In genomic region chr9:114588671-114589526, GRCh38 we compare ENCODE assay signal across 8 cellular contexts. TPM values are rescaled to one million over a fixed set of nuclear protein-coding genes. Genes with fewer than 3 reads are reported as not detected.
DNase-seq lines count a peak whose midpoint lies in the region; ATAC-seq and TF ChIP-seq lines count a peak whose summit lies in the region.

No MANE protein-coding gene starts in this region.

- CTCF ChIA-PET in activated CD4-positive, alpha-beta T cell treated with anti-CD3 and anti-CD28 coated beads, Interleukin-2, amount 10 ng/mL, durations not matched to agents 7 days and 5 days (lab: Charles Lee), result interaction anchor here (1.0 to 2.2 kb wide), 5 partner anchors 23 to 183 kb away, joined by 3 to 11 read pairs (median 5); no protein-coding TSS in a partner anchor

- no peak for TF ChIP-seq POLR2A in testis (IDR thresholded peaks at IDR 0.05)

- H3K27ac Mint-ChIP-seq in activated CD4-positive, alpha-beta T cell treated with anti-CD3 and anti-CD28 coated beads, Interleukin-2, amount 10 ng/mL, durations not matched to agents 7 days and 5 days, result peak overlapping the region; percentile 97
- H3K27ac Mint-ChIP-seq in activated T-helper 17 cell treated with anti-CD3 and anti-CD28 coated beads, Interleukin-2, amount 50 U/mL, for 72 hours, result peak overlapping the region; percentile 100
- peak overlapping the region; percentile 96 to 100 (median 98) for H3K27ac Mint-ChIP-seq in immature natural killer cell

- intact Hi-C loops in testis (cut with DNase I; ENCODE audit: low total_unique reads), result no loop called here

- ATAC-seq in activated T-helper 17 cell treated with anti-CD3 and anti-CD28 coated beads, Interleukin-2, amount 50 U/mL, for 72 hours (replicated peaks), result no peak
- ATAC-seq in HG03196 (IDR thresholded peaks at IDR 0.05; ENCODE audit: unreplicated experiment), result no peak

- H3K9me3 Mint-ChIP-seq in activated CD4-positive, alpha-beta T cell treated with anti-CD3 and anti-CD28 coated beads, Interleukin-2, amount 10 ng/mL, durations not matched to agents 7 days and 5 days, result no peaks in the 10 kb centered on the region
- no peaks in the 10 kb centered on the region for H3K9me3 Mint-ChIP-seq in activated T-helper 17 cell treated with anti-CD3 and anti-CD28 coated beads, Interleukin-2, amount 50 U/mL, for 72 hours
- H3K9me3 Mint-ChIP-seq in immature natural killer cell, result peaks cover 0 to 2% (median 0%) of the 10 kb centered on the region in 6 donors

- H3K27me3 Mint-ChIP-seq in activated CD4-positive, alpha-beta T cell treated with anti-CD3 and anti-CD28 coated beads, Interleukin-2, amount 10 ng/mL, durations not matched to agents 7 days and 5 days, result peaks cover 2% of the 10 kb centered on the region
- H3K27me3 Mint-ChIP-seq in activated T-helper 17 cell treated with anti-CD3 and anti-CD28 coated beads, Interleukin-2, amount 50 U/mL, for 72 hours, result no peaks in the 10 kb centered on the region
- H3K27me3 Mint-ChIP-seq in immature natural killer cell (ENCODE audit: low read depth in 3 of 3), result peaks cover 10 to 17% (median 12%) of the 10 kb centered on the region in 3 donors

- peaks cover 34% of the 10 kb centered on the region for H3K4me1 ChIP-seq in testis

- peak overlapping the region; percentile 81 to 99 for H3K4me3 ChIP-seq in testis

- peaks cover 62% of the 10 kb centered on the region for H3K4me1 Mint-ChIP-seq in activated CD4-positive, alpha-beta T cell treated with anti-CD3 and anti-CD28 coated beads, Interleukin-2, amount 10 ng/mL, durations not matched to agents 7 days and 5 days
- peaks cover 29% of the 10 kb centered on the region for H3K4me1 Mint-ChIP-seq in activated T-helper 17 cell treated with anti-CD3 and anti-CD28 coated beads, Interleukin-2, amount 50 U/mL, for 72 hours
- H3K4me1 Mint-ChIP-seq in immature natural killer cell, result peaks cover 62 to 70% of the 10 kb centered on the region in 2 donors

- POLR2A ChIA-PET in activated CD4-positive, alpha-beta T cell treated with anti-CD3 and anti-CD28 coated beads, Interleukin-2, amount 10 ng/mL, durations not matched to agents 7 days and 5 days (lab: Charles Lee), result no interaction called here

- H3K4me3 Mint-ChIP-seq in activated CD4-positive, alpha-beta T cell treated with anti-CD3 and anti-CD28 coated beads, Interleukin-2, amount 10 ng/mL, durations not matched to agents 7 days and 5 days, result peak overlapping the region; percentile 99
- peak overlapping the region; percentile 91 for H3K4me3 Mint-ChIP-seq in activated T-helper 17 cell treated with anti-CD3 and anti-CD28 coated beads, Interleukin-2, amount 50 U/mL, for 72 hours
- H3K4me3 Mint-ChIP-seq in immature natural killer cell, result peak overlapping the region; percentile 94 to 100 (median 98)

- no peak for TF ChIP-seq CTCF in testis (IDR thresholded peaks at IDR 0.05)

- H3K36me3 Mint-ChIP-seq in activated CD4-positive, alpha-beta T cell treated with anti-CD3 and anti-CD28 coated beads, Interleukin-2, amount 10 ng/mL, durations not matched to agents 7 days and 5 days (ENCODE audit: low read depth), result peaks cover 45% of the 10 kb centered on the region
- H3K36me3 Mint-ChIP-seq in activated T-helper 17 cell treated with anti-CD3 and anti-CD28 coated beads, Interleukin-2, amount 50 U/mL, for 72 hours (ENCODE audit: low read depth), result peaks cover 61% of the 10 kb centered on the region
- H3K36me3 Mint-ChIP-seq in immature natural killer cell, result peaks cover 0 to 7% (median 5%) of the 10 kb centered on the region in 3 donors

- no peaks in the 10 kb centered on the region for H3K9me3 ChIP-seq in testis

- DNase-seq in activated CD4-positive, alpha-beta T cell treated with anti-CD3 and anti-CD28 coated beads, Interleukin-2, amount 10 ng/mL, durations not matched to agents 7 days and 5 days, result no peak
- DNase-seq in activated CD4-positive, alpha-beta T cell treated with anti-CD3 and anti-CD28 coated beads, Interleukin-2, amount 50 U/mL, for 48 hours, result no peak
- DNase-seq in immature natural killer cell, result no peak
- no peak for DNase-seq in testis
- no peak for DNase-seq in HK-2 (ENCODE audit: unreplicated experiment)
- no peak for DNase-seq in NCI-H2227 treated with DMSO at 0.1 percent for 48 hours (lab: John Stamatoyannopoulos, UW)

- no peaks in the 10 kb centered on the region for H3K27me3 ChIP-seq in testis

- 6% methylated on average over 11 of the region's 11 CpGs for WGBS in testis, 2 donors

- H3K36me3 ChIP-seq in testis (ENCODE audit: low read depth, missing control alignments), result no peaks in the 10 kb centered on the region

- peak overlapping the region in 1 of 2 donors; percentile 90 for H3K27ac ChIP-seq in testis

RNA-seq across cellular contexts. Expression of gene ATP6V1G1, which starts 1.3 kb away (rescaled TPM):
- 10 to 100 TPM; 89.0 to 94.8 TPM for total RNA-seq in activated CD4-positive, alpha-beta T cell treated with anti-CD3 and anti-CD28 coated beads, Interleukin-2, amount 10 ng/mL, durations not matched to agents 7 days and 5 days
- 10 to 100 TPM; 33.5 to 37.9 TPM for total RNA-seq in activated T-helper 17 cell treated with anti-CD3 and anti-CD28 coated beads, Interleukin-2, amount 50 U/mL, for 72 hours
- polyA plus RNA-seq in immature natural killer cell (100 to 1,000 TPM; 190 to 321 (median 241) TPM), testis (ENCODE audit: insufficient read depth, low read depth, low replicate concordance) (215 TPM)
- 100 to 1,000 TPM; 233 to 243 TPM for total RNA-seq in testis

RNA-seq across cellular contexts. Expression of gene TMEM268, which starts 22.2 kb away (rescaled TPM):
- total RNA-seq in activated CD4-positive, alpha-beta T cell treated with anti-CD3 and anti-CD28 coated beads, Interleukin-2, amount 10 ng/mL, durations not matched to agents 7 days and 5 days, result 10 to 100 TPM; 26.4 to 31.5 TPM
- 10 to 100 TPM; 12.6 to 21.0 TPM for total RNA-seq in activated T-helper 17 cell treated with anti-CD3 and anti-CD28 coated beads, Interleukin-2, amount 50 U/mL, for 72 hours
- polyA plus RNA-seq in immature natural killer cell (10 to 100 TPM in 1 of 3 donors, 1 to 10 TPM in 2; 6.9 to 13.7 (median 7.7) TPM), testis (ENCODE audit: insufficient read depth, low read depth, low replicate concordance) (11.3 TPM)
- total RNA-seq in testis, result 10 to 100 TPM; 23.8 to 26.1 TPM
